In the genomic region with DNA sequence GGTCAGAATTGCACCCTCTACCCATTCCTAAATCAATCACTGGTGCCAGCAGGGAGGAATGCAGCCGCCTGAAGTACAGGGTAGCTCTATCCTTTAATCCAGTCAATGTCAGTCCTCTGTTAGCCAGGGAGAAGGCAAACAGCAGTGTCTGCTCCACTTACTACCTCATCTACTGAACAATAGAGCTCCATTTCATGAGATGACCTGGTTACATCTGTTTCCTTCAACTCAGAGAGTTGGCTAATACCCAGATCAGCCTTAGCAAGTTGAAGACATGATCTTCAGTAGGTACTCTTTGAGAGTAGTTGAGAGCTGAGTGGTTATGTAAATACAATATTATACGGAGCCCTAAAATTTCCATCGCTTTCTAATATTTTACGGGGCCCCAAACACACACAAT, we compare ENCODE assay signal across 23 cellular contexts. TPM values are rescaled to one million over a fixed set of nuclear protein-coding genes. Genes with fewer than 3 reads are reported as not detected.
"Had no signal": no experiment of that assay in that cellular context is flagged by ENCODE, and none has a peak within 500 bp of the region (broad histone marks: within the 10 kb centered on the region; RNA-seq: fewer than 3 reads in every experiment).

No MANE protein-coding gene starts in this region.

- ATAC-seq: K562 had no signal

- H3K27ac ChIP-seq: HL-60, KMS-11, SJSA1, SK-N-MC had no signal

- H3K27me3 ChIP-seq: SJSA1 had no signal

- H3K9me3 ChIP-seq: SJSA1 had no signal

- H3K4me3 ChIP-seq: K562, SJSA1, SK-N-MC had no signal

- H3K4me1 ChIP-seq: SJSA1 had no signal

- DNase-seq: Kasumi-1, MV-4-11, NCI-H1048, NCI-H1105, NCI-H1417, NCI-H1436 treated with DMSO at 0.1 percent for 48 hours, NCI-H1694, NCI-H187 treated with DMSO at 0.1 percent for 48 hours, NCI-H2029 treated with DMSO at 0.1 percent for 48 hours, NCI-H2171 treated with DMSO at 0.1 percent for 48 hours, NCI-H345, NCI-H446 treated with DMSO at 0.1 percent for 48 hours, NCI-H510A treated with DMSO at 0.1 percent for 48 hours, NCI-H526, Right ventricle myocardium superior, RPMI8226, SIG-M5 had no signal

- H3K36me3 ChIP-seq: SJSA1 had no signal

RNA-seq across cellular contexts. Expression of a gene that starts 46.1 kb away (rescaled TPM):
- total RNA-seq: K562 had no signal
- polyA plus RNA-seq: IgD-negative memory B cell, K562 had no signal
